In the genomic region with DNA sequence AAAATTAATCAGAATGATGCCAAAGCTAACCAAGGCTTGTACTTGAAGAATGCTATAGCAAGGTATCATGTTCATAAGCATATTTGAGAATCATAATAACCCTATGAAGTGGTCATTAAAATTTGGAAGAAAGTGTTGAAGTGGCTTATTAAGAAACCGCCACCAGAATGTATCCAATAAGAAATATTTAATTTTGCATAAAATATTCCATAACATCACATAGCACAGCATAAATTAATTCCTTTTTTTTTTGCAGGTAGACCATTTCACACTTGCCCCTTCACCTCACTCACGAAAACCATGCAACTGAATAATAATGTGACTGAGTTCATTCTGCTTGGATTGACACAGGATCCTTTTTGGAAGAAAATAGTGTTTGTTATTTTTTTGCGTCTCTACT, we compare ENCODE assay signal across 31 cellular contexts. TPM values are rescaled to one million over a fixed set of nuclear protein-coding genes. Genes with fewer than 3 reads are reported as not detected.
"Had no signal": no experiment of that assay in that cellular context is flagged by ENCODE, and none has a peak within 500 bp of the region (broad histone marks: within the 10 kb centered on the region; RNA-seq: fewer than 3 reads in every experiment).

A gene with protein sequence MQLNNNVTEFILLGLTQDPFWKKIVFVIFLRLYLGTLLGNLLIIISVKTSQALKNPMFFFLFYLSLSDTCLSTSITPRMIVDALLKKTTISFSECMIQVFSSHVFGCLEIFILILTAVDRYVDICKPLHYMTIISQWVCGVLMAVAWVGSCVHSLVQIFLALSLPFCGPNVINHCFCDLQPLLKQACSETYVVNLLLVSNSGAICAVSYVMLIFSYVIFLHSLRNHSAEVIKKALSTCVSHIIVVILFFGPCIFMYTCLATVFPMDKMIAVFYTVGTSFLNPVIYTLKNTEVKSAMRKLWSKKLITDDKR (plus strand): TSS at position 301 of the 400 bp plus-strand sequence. CDS start 0 bp downstream, at position 301.

- H3K9me3 ChIP-seq: testis, thoracic aorta, thyroid gland, tibial artery, uterus, vagina had no signal

- ATAC-seq: stimulated activated effector memory CD8-positive, alpha-beta T cell treated with anti-CD3 and anti-CD28 coated beads, Interleukin-12 subunit alpha, Interleukin-12 subunit beta, amount 100 ng/mL, for 72 hours; stimulated activated memory B cell treated with anti-CD40 and anti-IgM and Interleukin-4, amounts not matched to agents 10 μg/mL and 1 μg/mL and 100 μg/mL, for 72 hours; stimulated activated naive B cell treated with anti-CD40 and anti-IgM and Interleukin-4, amounts not matched to agents 10 μg/mL and 1 μg/mL and 100 μg/mL, for 72 hours; stimulated activated naive CD8-positive, alpha-beta T cell treated with anti-CD3 and anti-CD28 coated beads, Interleukin-15, amount 100 ng/mL, for 72 hours; stimulated activated naive CD8-positive, alpha-beta T cell treated with anti-CD3 and anti-CD28 coated beads, Interleukin-15, Interleukin-2, amounts not matched to agents 100 U/mL and 50 U/mL, for 24 hours; upper lobe of right lung had no signal

- DNase-seq: stimulated activated CD4-positive, alpha-beta T cell treated with anti-CD3 and anti-CD28 coated beads, Interleukin-2, amount 100 ng/mL, for 48 hours; stimulated activated CD4-positive, alpha-beta T cell treated with anti-CD3 and anti-CD28 coated beads, Interleukin-4, amount 100 ng/mL, for 1 hour; stimulated activated CD4-positive, alpha-beta T cell treated with anti-CD3 and anti-CD28 coated beads, Interleukin-4, amount 100 ng/mL, for 24 hours; stimulated activated CD4-positive, alpha-beta T cell treated with anti-CD3 and anti-CD28 coated beads, Interleukin-4, amount 100 ng/mL, for 4 hours; stimulated activated CD8-positive, alpha-beta memory T cell treated with anti-CD3 and anti-CD28 coated beads, Interleukin-4, amount 100 ng/mL, for 48 hours; stimulated activated naive B cell treated with anti-CD40 and anti-IgM and Interleukin-4, amounts not matched to agents 10 μg/mL and 1 μg/mL and 100 μg/mL, for 72 hours; stimulated activated naive CD4-positive, alpha-beta T cell; stimulated activated naive CD4-positive, alpha-beta T cell treated with Interleukin-2 at 50 U/mL for 16 hours; stimulated activated naive CD8-positive, alpha-beta T cell treated with anti-CD3 and anti-CD28 coated beads, Interleukin-15, amount 100 ng/mL, for 72 hours; stimulated activated naive CD8-positive, alpha-beta T cell treated with anti-CD3 and anti-CD28 coated beads, Interleukin-15, Interleukin-2, amounts not matched to agents 100 U/mL and 50 U/mL, for 24 hours; stomach; substantia nigra; testis; thyroid gland; tibial artery; transverse colon; trophoblast cell; upper lobe of left lung; upper lobe of right lung; uterus had no signal

- H3K4me1 ChIP-seq: stomach, suprapubic skin, testis, thyroid gland, tibial artery, tibial nerve, transverse colon, upper lobe of left lung, upper lobe of right lung, uterus, vagina had no signal

- H3K4me3 ChIP-seq: stomach, suprapubic skin, testis, thoracic aorta, thyroid gland, tibial artery, tibial nerve, transverse colon, upper lobe of left lung, upper lobe of right lung, uterus, vagina had no signal

- H3K36me3 ChIP-seq: stomach, suprapubic skin, thoracic aorta, thyroid gland, tibial artery, tibial nerve, transverse colon, upper lobe of left lung, upper lobe of right lung, uterus, vagina had no signal

- H3K27ac ChIP-seq: stomach, suprapubic skin, testis, thoracic aorta, thyroid gland, tibial artery, tibial nerve, transverse colon, upper lobe of left lung, upper lobe of right lung, uterus, vagina had no signal

- H3K27me3 ChIP-seq: stomach, suprapubic skin, testis, thyroid gland, tibial artery, tibial nerve, transverse colon, upper lobe of left lung, upper lobe of right lung, uterus, vagina had no signal

RNA-seq across cellular contexts. Expression of the gene that starts here (rescaled TPM):
- total RNA-seq: stomach, subcutaneous adipose tissue, suprapubic skin, temporal lobe, testis, thoracic aorta, thyroid gland, tibial nerve, transverse colon, upper lobe of left lung, upper lobe of right lung, ureter, urinary bladder, uterus, vagina had no signal
- polyA plus RNA-seq: stomach, thymus, urinary bladder had no signal
